Comparison of ENCODE assay signal across 22 cellular contexts in genomic region chr1:47757226-47757975, GRCh38.
"Had no signal": no experiment of that assay in that cellular context is flagged by ENCODE, and none has a peak within 500 bp of the region (broad histone marks: within the 10 kb centered on the region; RNA-seq: fewer than 3 reads in every experiment).

No MANE protein-coding gene starts in this region.

- H3K4me1 Mint-ChIP-seq: activated naive CD8-positive, alpha-beta T cell treated with anti-CD3 and anti-CD28 coated beads, Interleukin-2, amount 10 ng/mL, durations not matched to agents 7 days and 5 days had no signal

- ATAC-seq: left lung; naive thymus-derived CD8-positive, alpha-beta T cell; T-helper 17 cell had no signal

- H3K4me3 ChIP-seq: cardiac muscle cell, esophagus squamous epithelium, heart left ventricle, left lung, lung, SK-N-MC had no signal

- H3K27ac Mint-ChIP-seq: activated CD4-positive, alpha-beta memory T cell treated with anti-CD3 and anti-CD28 coated beads for 36 hours; activated naive CD8-positive, alpha-beta T cell treated with anti-CD3 and anti-CD28 coated beads, Interleukin-2, amount 10 ng/mL, durations not matched to agents 7 days and 5 days; mesothelial cell of epicardium; naive thymus-derived CD8-positive, alpha-beta T cell; progenitor cell of endocrine pancreas; T-helper 17 cell had no signal

- H3K4me3 Mint-ChIP-seq: activated CD4-positive, alpha-beta memory T cell treated with anti-CD3 and anti-CD28 coated beads for 36 hours; activated naive CD8-positive, alpha-beta T cell treated with anti-CD3 and anti-CD28 coated beads, Interleukin-2, amount 10 ng/mL, durations not matched to agents 7 days and 5 days; mesothelial cell of epicardium; naive thymus-derived CD8-positive, alpha-beta T cell; T-helper 17 cell had no signal

- DNase-seq: activated CD4-positive, alpha-beta memory T cell treated with anti-CD3 and anti-CD28 coated beads for 36 hours; activated CD4-positive, alpha-beta T cell treated with anti-CD3 and anti-CD28 coated beads for 4 hours; activated CD4-positive, CD25-positive, alpha-beta regulatory T cell; activated gamma-delta T cell treated with Interleukin-2 at 50 U/mL for 16 hours; activated naive CD8-positive, alpha-beta T cell treated with anti-CD3 and anti-CD28 coated beads, Interleukin-2, amount 10 ng/mL, durations not matched to agents 7 days and 5 days; activated T-cell treated with anti-CD3 and anti-CD28 coated beads for 4 hours; amniotic stem cell; effector memory CD4-positive, alpha-beta T cell; esophagus squamous epithelium; left lung; naive thymus-derived CD8-positive, alpha-beta T cell; retina; stimulated activated CD4-positive, alpha-beta T cell treated with anti-CD3 and anti-CD28 coated beads, Interleukin-4, amount 100 ng/mL, for 24 hours; stimulated activated naive CD4-positive, alpha-beta T cell treated with Interleukin-2 at 50 U/mL for 16 hours; SW 1271; T-helper 17 cell had no signal

- H3K9me3 Mint-ChIP-seq: activated CD4-positive, alpha-beta memory T cell treated with anti-CD3 and anti-CD28 coated beads for 36 hours; activated naive CD8-positive, alpha-beta T cell treated with anti-CD3 and anti-CD28 coated beads, Interleukin-2, amount 10 ng/mL, durations not matched to agents 7 days and 5 days; mesothelial cell of epicardium; naive thymus-derived CD8-positive, alpha-beta T cell had no signal

- H3K36me3 Mint-ChIP-seq: activated CD4-positive, alpha-beta memory T cell treated with anti-CD3 and anti-CD28 coated beads for 36 hours; activated naive CD8-positive, alpha-beta T cell treated with anti-CD3 and anti-CD28 coated beads, Interleukin-2, amount 10 ng/mL, durations not matched to agents 7 days and 5 days; mesothelial cell of epicardium; naive thymus-derived CD8-positive, alpha-beta T cell had no signal
